1 cellular context compared by ENCODE assay signal in the genomic region with DNA sequence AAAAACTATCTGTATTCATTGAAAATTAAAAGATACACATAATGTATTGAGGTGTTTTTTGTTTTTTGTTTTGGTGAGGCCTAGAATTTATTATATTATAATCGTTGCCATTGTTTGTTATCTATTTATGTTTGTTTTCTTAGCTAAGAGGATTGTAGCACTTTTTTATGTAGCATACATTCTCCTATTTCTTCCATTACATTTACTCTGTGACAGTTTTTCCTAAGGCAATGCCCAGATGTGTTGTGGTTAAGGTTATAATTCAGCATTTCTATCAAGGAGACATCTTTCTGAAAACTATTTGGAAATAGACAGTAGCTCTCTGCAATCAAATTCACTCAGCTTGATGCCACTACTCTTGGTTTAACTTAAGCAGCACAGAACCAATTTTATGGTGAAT.
TF ChIP-seq lines count a peak whose summit lies in the region.

No MANE protein-coding gene starts in this region.

TF ChIP-seq in HEK293, 187 proteins besides CTCF, POLR2A, EP300 and RAD21 (continued from another document and continues in another):
- TF ChIP-seq, protein P1, sequence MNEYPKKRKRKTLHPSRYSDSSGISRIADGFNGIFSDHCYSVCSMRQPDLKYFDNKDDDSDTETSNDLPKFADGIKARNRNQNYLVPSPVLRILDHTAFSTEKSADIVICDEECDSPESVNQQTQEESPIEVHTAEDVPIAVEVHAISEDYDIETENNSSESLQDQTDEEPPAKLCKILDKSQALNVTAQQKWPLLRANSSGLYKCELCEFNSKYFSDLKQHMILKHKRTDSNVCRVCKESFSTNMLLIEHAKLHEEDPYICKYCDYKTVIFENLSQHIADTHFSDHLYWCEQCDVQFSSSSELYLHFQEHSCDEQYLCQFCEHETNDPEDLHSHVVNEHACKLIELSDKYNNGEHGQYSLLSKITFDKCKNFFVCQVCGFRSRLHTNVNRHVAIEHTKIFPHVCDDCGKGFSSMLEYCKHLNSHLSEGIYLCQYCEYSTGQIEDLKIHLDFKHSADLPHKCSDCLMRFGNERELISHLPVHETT (tag by site-specific recombination; IDR thresholded peaks at IDR 0.05) = no peak
- 0 out of 2 replicates have a peak, but pooled peaks have one; percentile 21 for TF ChIP-seq ZXDB (tag by site-specific recombination; IDR thresholded peaks at IDR 0.05)
- no peak for TF ChIP-seq ZNF623 (tag by site-specific recombination; IDR thresholded peaks at IDR 0.05)
- TF ChIP-seq ZNF433 (tag by site-specific recombination; IDR thresholded peaks at IDR 0.05; ENCODE audit: low read depth) = no peak
- TF ChIP-seq, protein P2, sequence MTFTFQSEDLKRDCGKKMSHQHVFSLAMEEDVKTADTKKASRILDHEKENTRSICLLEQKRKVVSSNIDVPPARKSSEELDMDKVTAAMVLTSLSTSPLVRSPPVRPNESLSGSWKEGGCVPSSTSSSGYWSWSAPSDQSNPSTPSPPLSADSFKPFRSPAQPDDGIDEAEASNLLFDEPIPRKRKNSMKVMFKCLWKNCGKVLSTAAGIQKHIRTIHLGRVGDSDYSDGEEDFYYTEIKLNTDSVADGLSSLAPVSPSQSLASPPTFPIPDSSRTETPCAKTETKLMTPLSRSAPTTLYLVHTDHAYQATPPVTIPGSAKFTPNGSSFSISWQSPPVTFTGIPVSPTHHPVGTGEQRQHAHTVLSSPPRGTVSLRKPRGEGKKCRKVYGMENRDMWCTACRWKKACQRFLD (tag by site-specific recombination; IDR thresholded peaks at IDR 0.05) = no peak
- TF ChIP-seq ZNF664 (tag by site-specific recombination; IDR thresholded peaks at IDR 0.05) = no peak
- no peak for TF ChIP-seq ZNF140 (tag by site-specific recombination; IDR thresholded peaks at IDR 0.05)
- TF ChIP-seq, protein P3, sequence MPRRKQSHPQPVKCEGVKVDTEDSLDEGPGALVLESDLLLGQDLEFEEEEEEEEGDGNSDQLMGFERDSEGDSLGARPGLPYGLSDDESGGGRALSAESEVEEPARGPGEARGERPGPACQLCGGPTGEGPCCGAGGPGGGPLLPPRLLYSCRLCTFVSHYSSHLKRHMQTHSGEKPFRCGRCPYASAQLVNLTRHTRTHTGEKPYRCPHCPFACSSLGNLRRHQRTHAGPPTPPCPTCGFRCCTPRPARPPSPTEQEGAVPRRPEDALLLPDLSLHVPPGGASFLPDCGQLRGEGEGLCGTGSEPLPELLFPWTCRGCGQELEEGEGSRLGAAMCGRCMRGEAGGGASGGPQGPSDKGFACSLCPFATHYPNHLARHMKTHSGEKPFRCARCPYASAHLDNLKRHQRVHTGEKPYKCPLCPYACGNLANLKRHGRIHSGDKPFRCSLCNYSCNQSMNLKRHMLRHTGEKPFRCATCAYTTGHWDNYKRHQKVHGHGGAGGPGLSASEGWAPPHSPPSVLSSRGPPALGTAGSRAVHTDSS (tag by site-specific recombination; IDR thresholded peaks at IDR 0.05) = no peak
- TF ChIP-seq, protein P4, sequence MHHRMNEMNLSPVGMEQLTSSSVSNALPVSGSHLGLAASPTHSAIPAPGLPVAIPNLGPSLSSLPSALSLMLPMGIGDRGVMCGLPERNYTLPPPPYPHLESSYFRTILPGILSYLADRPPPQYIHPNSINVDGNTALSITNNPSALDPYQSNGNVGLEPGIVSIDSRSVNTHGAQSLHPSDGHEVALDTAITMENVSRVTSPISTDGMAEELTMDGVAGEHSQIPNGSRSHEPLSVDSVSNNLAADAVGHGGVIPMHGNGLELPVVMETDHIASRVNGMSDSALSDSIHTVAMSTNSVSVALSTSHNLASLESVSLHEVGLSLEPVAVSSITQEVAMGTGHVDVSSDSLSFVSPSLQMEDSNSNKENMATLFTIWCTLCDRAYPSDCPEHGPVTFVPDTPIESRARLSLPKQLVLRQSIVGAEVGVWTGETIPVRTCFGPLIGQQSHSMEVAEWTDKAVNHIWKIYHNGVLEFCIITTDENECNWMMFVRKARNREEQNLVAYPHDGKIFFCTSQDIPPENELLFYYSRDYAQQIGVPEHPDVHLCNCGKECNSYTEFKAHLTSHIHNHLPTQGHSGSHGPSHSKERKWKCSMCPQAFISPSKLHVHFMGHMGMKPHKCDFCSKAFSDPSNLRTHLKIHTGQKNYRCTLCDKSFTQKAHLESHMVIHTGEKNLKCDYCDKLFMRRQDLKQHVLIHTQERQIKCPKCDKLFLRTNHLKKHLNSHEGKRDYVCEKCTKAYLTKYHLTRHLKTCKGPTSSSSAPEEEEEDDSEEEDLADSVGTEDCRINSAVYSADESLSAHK (tag by site-specific recombination; IDR thresholded peaks at IDR 0.05) = peak; percentile 68
- TF ChIP-seq ZNF660 (tag by site-specific recombination; IDR thresholded peaks at IDR 0.05) = no peak
- TF ChIP-seq ZNF138 (tag by site-specific recombination; IDR thresholded peaks at IDR 0.05; ENCODE audit: borderline replicate concordance) = no peak
- no peak for TF ChIP-seq ZNF416 (tag by site-specific recombination; IDR thresholded peaks at IDR 0.05)
- TF ChIP-seq ZNF585B (tag by site-specific recombination; IDR thresholded peaks at IDR 0.05) = no peak
- no peak for TF ChIP-seq TRIM28 (IDR thresholded peaks at IDR 0.05; ENCODE audit: borderline replicate concordance, low read length)
- TF ChIP-seq, protein P5, sequence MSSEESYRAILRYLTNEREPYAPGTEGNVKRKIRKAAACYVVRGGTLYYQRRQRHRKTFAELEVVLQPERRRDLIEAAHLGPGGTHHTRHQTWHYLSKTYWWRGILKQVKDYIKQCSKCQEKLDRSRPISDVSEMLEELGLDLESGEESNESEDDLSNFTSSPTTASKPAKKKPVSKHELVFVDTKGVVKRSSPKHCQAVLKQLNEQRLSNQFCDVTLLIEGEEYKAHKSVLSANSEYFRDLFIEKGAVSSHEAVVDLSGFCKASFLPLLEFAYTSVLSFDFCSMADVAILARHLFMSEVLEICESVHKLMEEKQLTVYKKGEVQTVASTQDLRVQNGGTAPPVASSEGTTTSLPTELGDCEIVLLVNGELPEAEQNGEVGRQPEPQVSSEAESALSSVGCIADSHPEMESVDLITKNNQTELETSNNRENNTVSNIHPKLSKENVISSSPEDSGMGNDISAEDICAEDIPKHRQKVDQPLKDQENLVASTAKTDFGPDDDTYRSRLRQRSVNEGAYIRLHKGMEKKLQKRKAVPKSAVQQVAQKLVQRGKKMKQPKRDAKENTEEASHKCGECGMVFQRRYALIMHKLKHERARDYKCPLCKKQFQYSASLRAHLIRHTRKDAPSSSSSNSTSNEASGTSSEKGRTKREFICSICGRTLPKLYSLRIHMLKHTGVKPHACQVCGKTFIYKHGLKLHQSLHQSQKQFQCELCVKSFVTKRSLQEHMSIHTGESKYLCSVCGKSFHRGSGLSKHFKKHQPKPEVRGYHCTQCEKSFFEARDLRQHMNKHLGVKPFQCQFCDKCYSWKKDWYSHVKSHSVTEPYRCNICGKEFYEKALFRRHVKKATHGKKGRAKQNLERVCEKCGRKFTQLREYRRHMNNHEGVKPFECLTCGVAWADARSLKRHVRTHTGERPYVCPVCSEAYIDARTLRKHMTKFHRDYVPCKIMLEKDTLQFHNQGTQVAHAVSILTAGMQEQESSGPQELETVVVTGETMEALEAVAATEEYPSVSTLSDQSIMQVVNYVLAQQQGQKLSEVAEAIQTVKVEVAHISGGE (tag by site-specific recombination; conservative IDR thresholded peaks at IDR 0.05; ENCODE audit: low read depth) = no peak
- no peak for TF ChIP-seq SETDB1 (IDR thresholded peaks at IDR 0.05; ENCODE audit: insufficient read length, low read length)
- TF ChIP-seq ZNF350 (tag by site-specific recombination; IDR thresholded peaks at IDR 0.05) = no peak
- TF ChIP-seq ZNF155 (tag by site-specific recombination; IDR thresholded peaks at IDR 0.05) = no peak
- TF ChIP-seq SP3 (tag by site-specific recombination; IDR thresholded peaks at IDR 0.05) = no peak
- no peak for TF ChIP-seq SP2 (tag by site-specific recombination; IDR thresholded peaks at IDR 0.05)
- TF ChIP-seq, protein P6, sequence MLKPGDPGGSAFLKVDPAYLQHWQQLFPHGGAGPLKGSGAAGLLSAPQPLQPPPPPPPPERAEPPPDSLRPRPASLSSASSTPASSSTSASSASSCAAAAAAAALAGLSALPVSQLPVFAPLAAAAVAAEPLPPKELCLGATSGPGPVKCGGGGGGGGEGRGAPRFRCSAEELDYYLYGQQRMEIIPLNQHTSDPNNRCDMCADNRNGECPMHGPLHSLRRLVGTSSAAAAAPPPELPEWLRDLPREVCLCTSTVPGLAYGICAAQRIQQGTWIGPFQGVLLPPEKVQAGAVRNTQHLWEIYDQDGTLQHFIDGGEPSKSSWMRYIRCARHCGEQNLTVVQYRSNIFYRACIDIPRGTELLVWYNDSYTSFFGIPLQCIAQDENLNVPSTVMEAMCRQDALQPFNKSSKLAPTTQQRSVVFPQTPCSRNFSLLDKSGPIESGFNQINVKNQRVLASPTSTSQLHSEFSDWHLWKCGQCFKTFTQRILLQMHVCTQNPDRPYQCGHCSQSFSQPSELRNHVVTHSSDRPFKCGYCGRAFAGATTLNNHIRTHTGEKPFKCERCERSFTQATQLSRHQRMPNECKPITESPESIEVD (tag by site-specific recombination; IDR thresholded peaks at IDR 0.05) = peak; percentile 86
- no peak for TF ChIP-seq ZNF146 (tag by site-specific recombination; IDR thresholded peaks at IDR 0.05)
- no peak for TF ChIP-seq ZNF248 (tag by site-specific recombination; IDR thresholded peaks at IDR 0.05)
- no peak for TF ChIP-seq SP7 (tag by site-specific recombination; IDR thresholded peaks at IDR 0.05)
- no peak for TF ChIP-seq ZNF223 (tag by site-specific recombination; IDR thresholded peaks at IDR 0.05)
- no peak for TF ChIP-seq ZIC2 (tag by site-specific recombination; IDR thresholded peaks at IDR 0.05)
- TF ChIP-seq ZFP37 (tag by site-specific recombination; IDR thresholded peaks at IDR 0.05) = no peak
- TF ChIP-seq TCF7L2 (IDR thresholded peaks at IDR 0.05; ENCODE audit: borderline replicate concordance, low read depth, low read length) = no peak
- TF ChIP-seq ZNF239 (tag by site-specific recombination; IDR thresholded peaks at IDR 0.05) = no peak
- TF ChIP-seq, protein P7, sequence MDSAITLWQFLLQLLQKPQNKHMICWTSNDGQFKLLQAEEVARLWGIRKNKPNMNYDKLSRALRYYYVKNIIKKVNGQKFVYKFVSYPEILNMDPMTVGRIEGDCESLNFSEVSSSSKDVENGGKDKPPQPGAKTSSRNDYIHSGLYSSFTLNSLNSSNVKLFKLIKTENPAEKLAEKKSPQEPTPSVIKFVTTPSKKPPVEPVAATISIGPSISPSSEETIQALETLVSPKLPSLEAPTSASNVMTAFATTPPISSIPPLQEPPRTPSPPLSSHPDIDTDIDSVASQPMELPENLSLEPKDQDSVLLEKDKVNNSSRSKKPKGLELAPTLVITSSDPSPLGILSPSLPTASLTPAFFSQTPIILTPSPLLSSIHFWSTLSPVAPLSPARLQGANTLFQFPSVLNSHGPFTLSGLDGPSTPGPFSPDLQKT (IDR thresholded peaks at IDR 0.05; ENCODE audit: borderline replicate concordance, low read depth, low read length) = no peak
- no peak for TF ChIP-seq ZNF404 (tag by site-specific recombination; IDR thresholded peaks at IDR 0.05)
- TF ChIP-seq ZFP41 (tag by site-specific recombination; IDR thresholded peaks at IDR 0.05; ENCODE audit: borderline replicate concordance) = no peak
- no peak for TF ChIP-seq HOXC10 (CRISPR knock-in tag; IDR thresholded peaks at IDR 0.05)
- no peak for TF ChIP-seq ZNF791 (tag by site-specific recombination; IDR thresholded peaks at IDR 0.05)
- TF ChIP-seq SCRT1 (tag by site-specific recombination; IDR thresholded peaks at IDR 0.05; ENCODE audit: borderline replicate concordance) = no peak
- no peak for TF ChIP-seq ZNF202 (tag by site-specific recombination; IDR thresholded peaks at IDR 0.05; ENCODE audit: borderline replicate concordance)
- no peak for TF ChIP-seq ZNF76 (tag by site-specific recombination; IDR thresholded peaks at IDR 0.05; ENCODE audit: borderline replicate concordance, low read depth)
- TF ChIP-seq YY1 (tag by site-specific recombination; IDR thresholded peaks at IDR 0.05) = no peak
- TF ChIP-seq ZFHX2 (tag by site-specific recombination; conservative IDR thresholded peaks at IDR 0.05) = no peak
- TF ChIP-seq BCL11A (tag by site-specific recombination; IDR thresholded peaks at IDR 0.05; ENCODE audit: low read depth) = 0 out of 2 replicates have a peak, but pooled peaks have one; percentile 54
- TF ChIP-seq ZNF555 (tag by site-specific recombination; conservative IDR thresholded peaks at IDR 0.05) = no peak
- no peak for TF ChIP-seq ZNF701 (tag by site-specific recombination; IDR thresholded peaks at IDR 0.05)
- no peak for TF ChIP-seq ZNF529 (tag by site-specific recombination; IDR thresholded peaks at IDR 0.05; ENCODE audit: insufficient replicate concordance)
- no peak for TF ChIP-seq ZNF48 (tag by site-specific recombination; IDR thresholded peaks at IDR 0.05)
- no peak for TF ChIP-seq ZBTB8A (tag by site-specific recombination; IDR thresholded peaks at IDR 0.05)
- TF ChIP-seq, protein P8, sequence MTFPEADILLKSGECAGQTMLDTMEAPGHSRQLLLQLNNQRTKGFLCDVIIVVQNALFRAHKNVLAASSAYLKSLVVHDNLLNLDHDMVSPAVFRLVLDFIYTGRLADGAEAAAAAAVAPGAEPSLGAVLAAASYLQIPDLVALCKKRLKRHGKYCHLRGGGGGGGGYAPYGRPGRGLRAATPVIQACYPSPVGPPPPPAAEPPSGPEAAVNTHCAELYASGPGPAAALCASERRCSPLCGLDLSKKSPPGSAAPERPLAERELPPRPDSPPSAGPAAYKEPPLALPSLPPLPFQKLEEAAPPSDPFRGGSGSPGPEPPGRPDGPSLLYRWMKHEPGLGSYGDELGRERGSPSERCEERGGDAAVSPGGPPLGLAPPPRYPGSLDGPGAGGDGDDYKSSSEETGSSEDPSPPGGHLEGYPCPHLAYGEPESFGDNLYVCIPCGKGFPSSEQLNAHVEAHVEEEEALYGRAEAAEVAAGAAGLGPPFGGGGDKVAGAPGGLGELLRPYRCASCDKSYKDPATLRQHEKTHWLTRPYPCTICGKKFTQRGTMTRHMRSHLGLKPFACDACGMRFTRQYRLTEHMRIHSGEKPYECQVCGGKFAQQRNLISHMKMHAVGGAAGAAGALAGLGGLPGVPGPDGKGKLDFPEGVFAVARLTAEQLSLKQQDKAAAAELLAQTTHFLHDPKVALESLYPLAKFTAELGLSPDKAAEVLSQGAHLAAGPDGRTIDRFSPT (tag by site-specific recombination; IDR thresholded peaks at IDR 0.05) = no peak
- TF ChIP-seq, protein P9, sequence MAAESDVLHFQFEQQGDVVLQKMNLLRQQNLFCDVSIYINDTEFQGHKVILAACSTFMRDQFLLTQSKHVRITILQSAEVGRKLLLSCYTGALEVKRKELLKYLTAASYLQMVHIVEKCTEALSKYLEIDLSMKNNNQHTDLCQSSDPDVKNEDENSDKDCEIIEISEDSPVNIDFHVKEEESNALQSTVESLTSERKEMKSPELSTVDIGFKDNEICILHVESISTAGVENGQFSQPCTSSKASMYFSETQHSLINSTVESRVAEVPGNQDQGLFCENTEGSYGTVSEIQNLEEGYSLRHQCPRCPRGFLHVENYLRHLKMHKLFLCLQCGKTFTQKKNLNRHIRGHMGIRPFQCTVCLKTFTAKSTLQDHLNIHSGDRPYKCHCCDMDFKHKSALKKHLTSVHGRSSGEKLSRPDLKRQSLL (tag by site-specific recombination; IDR thresholded peaks at IDR 0.05) = no peak
- no peak for TF ChIP-seq ZBTB7A (tag by site-specific recombination; IDR thresholded peaks at IDR 0.05; ENCODE audit: low read depth)
- no peak for TF ChIP-seq ZNF837 (tag by site-specific recombination; IDR thresholded peaks at IDR 0.05)
- no peak for TF ChIP-seq ZNF426 (tag by site-specific recombination; IDR thresholded peaks at IDR 0.05)
